8 cellular contexts compared by ENCODE assay signal in genomic region chr16:89094252-89094901, GRCh38. TPM values are rescaled to one million over a fixed set of nuclear protein-coding genes. Genes with fewer than 3 reads are reported as not detected.
DNase-seq lines count a peak whose midpoint lies in the region; ATAC-seq lines count a peak whose summit lies in the region.

No MANE protein-coding gene starts in this region.

- peak overlapping the region; percentile 95 for H3K27ac Mint-ChIP-seq in activated CD4-positive, alpha-beta T cell treated with anti-CD3 and anti-CD28 coated beads for 36 hours

- peak overlapping the region; percentile 98 for H3K4me3 Mint-ChIP-seq in activated CD4-positive, alpha-beta T cell treated with anti-CD3 and anti-CD28 coated beads for 36 hours

- H3K4me1 Mint-ChIP-seq in activated CD4-positive, alpha-beta T cell treated with anti-CD3 and anti-CD28 coated beads for 36 hours, result peaks cover 51% of the 10 kb centered on the region

- intact Hi-C loops in activated CD4-positive, alpha-beta T cell treated with anti-CD3 and anti-CD28 coated beads for 36 hours (cut with DNase I, micrococcal nuclease), result loop anchor here in 1 of 2 experiments (10.0 kb wide), 1 partner anchor 410 kb away; the partner anchor contains the start of gene SPG7

- H3K9me3 ChIP-seq in SJCRH30 (replicated peaks) (no peaks in the 10 kb centered on the region), duodenal mucosa (ENCODE audit: control insufficient read depth in 1 of 2, low read length in 2 of 2) (no peaks in the 10 kb centered on the region), muscle layer of colon (ENCODE audit: low read length) (no peaks in the 10 kb centered on the region)

- no peaks in the 10 kb centered on the region for H3K27me3 ChIP-seq in SJCRH30
- H3K27me3 ChIP-seq in duodenal mucosa (ENCODE audit: control insufficient read depth in 1 of 2, insufficient read depth in 2 of 2, low read length in 2 of 2), result peaks cover 8 to 9% of the 10 kb centered on the region in 2 donors
- H3K27me3 ChIP-seq in muscle layer of colon (ENCODE audit: control insufficient read depth in 1 of 2, insufficient read depth in 2 of 2, low read length in 2 of 2), result peaks cover 0 to 14% of the 10 kb centered on the region in 2 donors

- peak; percentile 59 for DNase-seq in activated CD4-positive, alpha-beta T cell treated with anti-CD3 and anti-CD28 coated beads for 36 hours
- DNase-seq in activated CD4-positive, alpha-beta T cell treated with anti-CD3 and anti-CD28 coated beads for 1 hour, result no peak
- no peak for DNase-seq in SJCRH30
- no peak for DNase-seq in NCI-H2081 treated with DMSO at 0.1 percent for 48 hours (lab: John Stamatoyannopoulos, UW)

- H3K9ac ChIP-seq in duodenal mucosa (ENCODE audit: low read depth in 1 of 2, low read length in 2 of 2) (peak overlapping the region; percentile 61 to 79), muscle layer of colon (ENCODE audit: low read length) (peak overlapping the region; percentile 57)

- H3K4me3 ChIP-seq in SJCRH30 (peak overlapping the region; percentile 75), duodenal mucosa (ENCODE audit: low read depth in 1 of 2, low read length in 2 of 2) (peak overlapping the region; percentile 77 to 83), muscle layer of colon (ENCODE audit: low read depth in 1 of 2, low read length in 2 of 2) (peak overlapping the region; percentile 67 to 90)

- H3K4me1 ChIP-seq in SJCRH30, result peaks cover 11% of the 10 kb centered on the region; the same call in 1 of the 2 replicates
- peaks cover 44 to 57% of the 10 kb centered on the region in 2 donors for H3K4me1 ChIP-seq in duodenal mucosa (ENCODE audit: control insufficient read depth in 1 of 2, insufficient read depth in 2 of 2, low read length in 2 of 2)
- H3K4me1 ChIP-seq in muscle layer of colon (ENCODE audit: insufficient read depth, low read length), result peaks cover 17% of the 10 kb centered on the region

- no peak overlapping the region for H3K27ac ChIP-seq in SJCRH30
- peak overlapping the region; percentile 22 for H3K27ac ChIP-seq in duodenal mucosa (ENCODE audit: low read depth, low read length)
- peak overlapping the region; percentile 12 for H3K27ac ChIP-seq in muscle layer of colon (ENCODE audit: low read depth, low read length)

- H3K36me3 ChIP-seq in SJCRH30 (no peaks in the 10 kb centered on the region), duodenal mucosa (ENCODE audit: control insufficient read depth in 1 of 2, insufficient read depth in 2 of 2, low read length in 2 of 2) (no peaks in the 10 kb centered on the region), muscle layer of colon (ENCODE audit: insufficient read depth, low read length) (no peaks in the 10 kb centered on the region)

- no peaks in the 10 kb centered on the region for H3K9me3 Mint-ChIP-seq in activated CD4-positive, alpha-beta T cell treated with anti-CD3 and anti-CD28 coated beads for 36 hours (ENCODE audit: low read depth)

- no peak for ATAC-seq in activated CD4-positive, alpha-beta T cell treated with anti-CD3 and anti-CD28 coated beads for 36 hours
- ATAC-seq in GM19328 (IDR thresholded peaks at IDR 0.05; ENCODE audit: unreplicated experiment) (no peak), HG02798 (IDR thresholded peaks at IDR 0.05; ENCODE audit: poor library complexity, unreplicated experiment) (no peak)

- CTCF ChIA-PET in activated CD4-positive, alpha-beta T cell treated with anti-CD3 and anti-CD28 coated beads for 36 hours (lab: Charles Lee), result interaction anchor here (0.7 kb wide), 1 partner anchor 20 kb away, joined by 4 read pairs; no protein-coding TSS in a partner anchor

- peaks cover 27% of the 10 kb centered on the region for H3K36me3 Mint-ChIP-seq in activated CD4-positive, alpha-beta T cell treated with anti-CD3 and anti-CD28 coated beads for 36 hours (ENCODE audit: low read depth)

- POLR2A ChIA-PET in activated CD4-positive, alpha-beta T cell treated with anti-CD3 and anti-CD28 coated beads for 36 hours (lab: Charles Lee), result interaction anchor here (1.1 to 1.2 kb wide), 2 partner anchors 138 to 284 kb away, joined by 3 to 5 read pairs; no protein-coding TSS in a partner anchor

- no peaks in the 10 kb centered on the region for H3K27me3 Mint-ChIP-seq in activated CD4-positive, alpha-beta T cell treated with anti-CD3 and anti-CD28 coated beads for 36 hours

RNA-seq across cellular contexts. Expression of gene ACSF3, which starts 0.7 kb away (rescaled TPM):
- total RNA-seq in activated CD4-positive, alpha-beta T cell treated with anti-CD3 and anti-CD28 coated beads for 36 hours, result 10 to 100 TPM; 39.7 to 41.7 TPM
- 9.2 and 11.8 TPM in 2 replicates for total RNA-seq in SJCRH30 (2014; rRNA removed; shearing (Covaris generic))
